In genomic region chr4:31146366-31146765, GRCh38 we compare ENCODE assay signal across 26 cellular contexts.
"Had no signal": no experiment of that assay in that cellular context is flagged by ENCODE, and none has a peak within 500 bp of the region (broad histone marks: within the 10 kb centered on the region; RNA-seq: fewer than 3 reads in every experiment).

No MANE protein-coding gene starts in this region.

- H3K9me3 Mint-ChIP-seq: activated CD4-positive, alpha-beta memory T cell treated with anti-CD3 and anti-CD28 coated beads, Interleukin-2, amount 10 ng/mL, durations not matched to agents 7 days and 5 days; activated naive CD8-positive, alpha-beta T cell treated with anti-CD3 and anti-CD28 coated beads, Interleukin-2, amount 10 ng/mL, durations not matched to agents 7 days and 5 days; neural progenitor cell had no signal

- H3K9ac ChIP-seq: neural progenitor cell had no signal

- H3K4me1 ChIP-seq: gastrocnemius medialis, lower lobe of right lung, spleen, testis, vagina had no signal

- ATAC-seq: activated T-cell treated with anti-CD3 and anti-CD28 coated beads, Interleukin-2, amount 50 U/mL, for 72 hours; esophagus mucosa; gastrocnemius medialis; lower lobe of right lung; naive thymus-derived CD8-positive, alpha-beta T cell; T-helper 17 cell had no signal

- H3K36me3 Mint-ChIP-seq: activated naive CD8-positive, alpha-beta T cell treated with anti-CD3 and anti-CD28 coated beads, Interleukin-2, amount 10 ng/mL, durations not matched to agents 7 days and 5 days; naive thymus-derived CD8-positive, alpha-beta T cell had no signal

- H3K4me1 Mint-ChIP-seq: activated CD4-positive, alpha-beta memory T cell treated with anti-CD3 and anti-CD28 coated beads, Interleukin-2, amount 10 ng/mL, durations not matched to agents 7 days and 5 days; activated CD4-positive, alpha-beta T cell treated with anti-CD3 and anti-CD28 coated beads, Interleukin-2, amount 10 ng/mL, durations not matched to agents 24 days and 14 days; activated naive CD8-positive, alpha-beta T cell treated with anti-CD3 and anti-CD28 coated beads, Interleukin-2, amount 10 ng/mL, durations not matched to agents 7 days and 5 days; naive thymus-derived CD8-positive, alpha-beta T cell; T-helper 17 cell had no signal

- DNase-seq: activated CD4-positive, alpha-beta memory T cell treated with anti-CD3 and anti-CD28 coated beads, Interleukin-2, amount 10 ng/mL, durations not matched to agents 7 days and 5 days; activated CD4-positive, alpha-beta T cell treated with anti-CD3 and anti-CD28 coated beads, Interleukin-2, amount 10 ng/mL, durations not matched to agents 24 days and 14 days; activated CD4-positive, CD25-positive, alpha-beta regulatory T cell; activated effector memory CD4-positive, alpha-beta T cell treated with Interleukin-2 at 50 U/mL for 16 hours; activated naive CD4-positive, alpha-beta T cell treated with anti-CD3 and anti-CD28 coated beads for 36 hours; activated naive CD8-positive, alpha-beta T cell treated with anti-CD3 and anti-CD28 coated beads, Interleukin-2, amount 10 ng/mL, durations not matched to agents 7 days and 5 days; activated T-cell treated with anti-CD3 and anti-CD28 coated beads, Interleukin-2, amount 50 U/mL, for 72 hours; amniotic stem cell; effector CD4-positive, alpha-beta T cell; gastrocnemius medialis; hypothalamus; islet precursor cell; lower lobe of right lung; mesendoderm; naive thymus-derived CD8-positive, alpha-beta T cell; spleen; stimulated activated CD4-positive, alpha-beta T cell treated with anti-CD3 and anti-CD28 coated beads, Interleukin-4, amount 100 ng/mL, for 1 hour; stimulated activated naive CD4-positive, alpha-beta T cell; T-helper 17 cell; testis; trophoblast cell had no signal

- H3K27ac ChIP-seq: gastrocnemius medialis, lower lobe of right lung, neural progenitor cell, spleen, testis, vagina had no signal

- H3K36me3 ChIP-seq: gastrocnemius medialis, lower lobe of right lung, neural progenitor cell, vagina had no signal

- H3K4me2 ChIP-seq: neural progenitor cell had no signal

- H3K4me3 Mint-ChIP-seq: activated CD4-positive, alpha-beta memory T cell treated with anti-CD3 and anti-CD28 coated beads, Interleukin-2, amount 10 ng/mL, durations not matched to agents 7 days and 5 days; activated CD4-positive, alpha-beta T cell treated with anti-CD3 and anti-CD28 coated beads, Interleukin-2, amount 10 ng/mL, durations not matched to agents 24 days and 14 days; activated naive CD4-positive, alpha-beta T cell treated with anti-CD3 and anti-CD28 coated beads for 36 hours; activated naive CD8-positive, alpha-beta T cell treated with anti-CD3 and anti-CD28 coated beads, Interleukin-2, amount 10 ng/mL, durations not matched to agents 7 days and 5 days; activated T-cell treated with anti-CD3 and anti-CD28 coated beads, Interleukin-2, amount 50 U/mL, for 72 hours; naive thymus-derived CD8-positive, alpha-beta T cell; neural progenitor cell; T-helper 17 cell had no signal

- H3K27me3 ChIP-seq: cardiac muscle cell, gastrocnemius medialis, neural progenitor cell, spleen, testis, vagina had no signal

- H2AFZ ChIP-seq: neural progenitor cell had no signal

- H3K27ac Mint-ChIP-seq: activated CD4-positive, alpha-beta memory T cell treated with anti-CD3 and anti-CD28 coated beads, Interleukin-2, amount 10 ng/mL, durations not matched to agents 7 days and 5 days; activated CD4-positive, alpha-beta T cell treated with anti-CD3 and anti-CD28 coated beads, Interleukin-2, amount 10 ng/mL, durations not matched to agents 24 days and 14 days; activated naive CD4-positive, alpha-beta T cell treated with anti-CD3 and anti-CD28 coated beads for 36 hours; activated naive CD8-positive, alpha-beta T cell treated with anti-CD3 and anti-CD28 coated beads, Interleukin-2, amount 10 ng/mL, durations not matched to agents 7 days and 5 days; activated T-cell treated with anti-CD3 and anti-CD28 coated beads, Interleukin-2, amount 50 U/mL, for 72 hours; naive thymus-derived CD8-positive, alpha-beta T cell; neural progenitor cell; progenitor cell of endocrine pancreas; T-helper 17 cell had no signal

- H3K27me3 Mint-ChIP-seq: activated CD4-positive, alpha-beta memory T cell treated with anti-CD3 and anti-CD28 coated beads, Interleukin-2, amount 10 ng/mL, durations not matched to agents 7 days and 5 days; activated CD4-positive, alpha-beta T cell treated with anti-CD3 and anti-CD28 coated beads, Interleukin-2, amount 10 ng/mL, durations not matched to agents 24 days and 14 days; activated naive CD8-positive, alpha-beta T cell treated with anti-CD3 and anti-CD28 coated beads, Interleukin-2, amount 10 ng/mL, durations not matched to agents 7 days and 5 days; naive thymus-derived CD8-positive, alpha-beta T cell; progenitor cell of endocrine pancreas; T-helper 17 cell had no signal

- H3K9me3 ChIP-seq: gastrocnemius medialis, lower lobe of right lung, spleen, testis, vagina had no signal

- H3K4me3 ChIP-seq: cardiac muscle cell, gastrocnemius medialis, lower lobe of right lung, neural progenitor cell, spleen, testis, vagina had no signal
